10 cellular contexts compared by ENCODE assay signal in genomic region chr17:18442093-18442492, GRCh38. TPM values are rescaled to one million over a fixed set of nuclear protein-coding genes. Genes with fewer than 3 reads are reported as not detected.
DNase-seq lines count a peak whose midpoint lies in the region; ATAC-seq and TF ChIP-seq lines count a peak whose summit lies in the region.
"Not testable (repeated sequence)": the region's sequence is repeated elsewhere in the genome, so short reads cannot be mapped to it uniquely, and the experiment has no call there.
"Had no signal": no experiment of that assay in that cellular context is flagged by ENCODE, and none has a peak within 500 bp of the region (broad histone marks: within the 10 kb centered on the region; RNA-seq: fewer than 3 reads in every experiment).

No MANE protein-coding gene starts in this region.

- BruUV-seq in IMR-90 (replicated peaks; lab: Mats Ljungman, UMichigan), result not testable (repeated sequence)

- H3K4me3 ChIP-seq in AG09309 (ENCODE audit: control insufficient read depth, low read depth, low read length); IMR-90 (ENCODE audit: insufficient read depth, low read depth, low read length); effector memory CD4-positive, alpha-beta T cell (ENCODE audit: insufficient read depth, low read depth, low read length, poor library complexity, severe bottlenecking); gastrocnemius medialis: not testable (repeated sequence)

- not testable (repeated sequence) for H3K4me1 Mint-ChIP-seq in activated CD4-positive, alpha-beta T cell treated with anti-CD3 and anti-CD28 coated beads, Interleukin-2, amount 10 ng/mL, durations not matched to agents 24 days and 14 days; activated T-helper 17 cell treated with anti-CD3 and anti-CD28 coated beads, Interleukin-2, amount 50 U/mL, for 72 hours

- H3K23ac ChIP-seq in IMR-90 (ENCODE audit: low read depth, low read length), result not testable (repeated sequence)

- H3K27me3 ChIP-seq in IMR-90 (ENCODE audit: control insufficient read depth, insufficient read depth, low read length); effector memory CD4-positive, alpha-beta T cell (replicated peaks; ENCODE audit: control insufficient read depth, insufficient read depth, low read length, poor library complexity, severe bottlenecking); gastrocnemius medialis: not testable (repeated sequence)

- not testable (repeated sequence) for H3K14ac ChIP-seq in IMR-90 (replicated peaks; ENCODE audit: low read depth, low read length)

- ATAC-seq in IMR-90 (ENCODE audit: low read depth) (peak; percentile 71), left lobe of liver (peak; percentile 80), gastrocnemius medialis (peak in 1 of 2 donors; percentile 26)
- peak; percentile 42 for ATAC-seq in activated T-helper 17 cell treated with anti-CD3 and anti-CD28 coated beads, Interleukin-2, amount 50 U/mL, for 72 hours (replicated peaks)

- H3K4me3 Mint-ChIP-seq in activated CD4-positive, alpha-beta T cell treated with anti-CD3 and anti-CD28 coated beads, Interleukin-2, amount 10 ng/mL, durations not matched to agents 24 days and 14 days; activated T-helper 17 cell treated with anti-CD3 and anti-CD28 coated beads, Interleukin-2, amount 50 U/mL, for 72 hours: not testable (repeated sequence)

- not testable (repeated sequence) for H3K9me3 ChIP-seq in IMR-90 (ENCODE audit: control insufficient read depth, insufficient read depth, low read length); effector memory CD4-positive, alpha-beta T cell (ENCODE audit: control insufficient read depth, low read length); gastrocnemius medialis

- POLR2A ChIA-PET in IMR-90 (lab: Charles Lee; ENCODE audit: unreplicated experiment), result not testable (repeated sequence)

- WGBS in IMR-90 (ENCODE audit: extremely low coverage in 2 of 2, insufficient read length in 1 of 2), 2 experiments, result no CpG with 5 or more reads among the region's 9 CpGs

- in situ Hi-C loops in IMR-90 (cut with MboI; ENCODE audit: low sequenced_read_pairs); gastrocnemius medialis (cut with MboI; ENCODE audit: low sequenced_read_pairs in 4 of 4): not testable (repeated sequence)

- not testable (repeated sequence) for H3K56ac ChIP-seq in IMR-90 (ENCODE audit: extremely low read depth, insufficient read depth, low read length)

- TF ChIP-seq RAD21 in IMR-90 (IDR thresholded peaks at IDR 0.05; ENCODE audit: low read length), result 0 out of 2 replicates have a peak, but pooled peaks have one; percentile 8

- H3K9me1 ChIP-seq in IMR-90 (ENCODE audit: insufficient read depth, low read length), result not testable (repeated sequence)

- H3K27ac Mint-ChIP-seq in activated CD4-positive, alpha-beta T cell treated with anti-CD3 and anti-CD28 coated beads, Interleukin-2, amount 10 ng/mL, durations not matched to agents 24 days and 14 days; activated T-helper 17 cell treated with anti-CD3 and anti-CD28 coated beads, Interleukin-2, amount 50 U/mL, for 72 hours: not testable (repeated sequence)

- CTCF ChIA-PET in IMR-90 (lab: Yijun Ruan, JAX), result not testable (repeated sequence)

- not testable (repeated sequence) for H3K4ac ChIP-seq in IMR-90 (ENCODE audit: low read depth, low read length)

- intact Hi-C loops in IMR-90 (cut with micrococcal nuclease); activated CD4-positive, alpha-beta T cell treated with anti-CD3 and anti-CD28 coated beads, Interleukin-2, amount 10 ng/mL, durations not matched to agents 24 days and 14 days (cut with micrococcal nuclease); gastrocnemius medialis (cut with DNase I; ENCODE audit: low total_unique reads): not testable (repeated sequence)

- H3K9me3 Mint-ChIP-seq in activated CD4-positive, alpha-beta T cell treated with anti-CD3 and anti-CD28 coated beads, Interleukin-2, amount 10 ng/mL, durations not matched to agents 24 days and 14 days; activated T-helper 17 cell treated with anti-CD3 and anti-CD28 coated beads, Interleukin-2, amount 50 U/mL, for 72 hours: not testable (repeated sequence)

- TF ChIP-seq CTCF in AG09309 (IDR thresholded peaks at IDR 0.05; ENCODE audit: control insufficient read depth, insufficient read depth, low read depth, low read length, missing control alignments) (peak; percentile 18), IMR-90 (conservative IDR thresholded peaks at IDR 0.05; ENCODE audit: low read depth, low read length) (0 out of 2 replicates have a peak, but pooled peaks have one; percentile 12), gastrocnemius medialis (IDR thresholded peaks at IDR 0.05 in 4 of 5, conservative IDR thresholded peaks at IDR 0.05 in 1 of 5) (peak in 2 of 5 experiments; percentile 9 to 47)

- not testable (repeated sequence) for H2AK9ac ChIP-seq in IMR-90 (replicated peaks; ENCODE audit: low read depth, low read length, poor library complexity)

- H3K4me2 ChIP-seq in IMR-90 (ENCODE audit: low read depth, low read length), result not testable (repeated sequence)

- not testable (repeated sequence) for H4K20me1 ChIP-seq in IMR-90 (ENCODE audit: insufficient read depth, low read length)

- H2BK20ac ChIP-seq in IMR-90 (ENCODE audit: low read depth, low read length), result not testable (repeated sequence)

- not testable (repeated sequence) for H2BK15ac ChIP-seq in IMR-90 (ENCODE audit: low read depth, low read length)

- TF ChIP-seq POLR2A in IMR-90 (IDR thresholded peaks at IDR 0.05; ENCODE audit: low read depth, low read length); gastrocnemius medialis (IDR thresholded peaks at IDR 0.05): not testable (repeated sequence)

- not testable (repeated sequence) for H4K91ac ChIP-seq in IMR-90 (ENCODE audit: insufficient read depth, low read depth, low read length)

- H2BK120ac ChIP-seq in IMR-90 (ENCODE audit: low read depth, low read length), result not testable (repeated sequence)

- not testable (repeated sequence) for DNase-seq in AG09309 (ENCODE audit: low read depth); IMR-90
- DNase-seq in activated CD4-positive, alpha-beta T cell treated with anti-CD3 and anti-CD28 coated beads, Interleukin-2, amount 10 ng/mL, durations not matched to agents 24 days and 14 days, result peak; percentile 84
- DNase-seq in effector memory CD4-positive, alpha-beta T cell, result peak in 2 of 3 donors; percentile 14 to 18
- DNase-seq in left lobe of liver (ENCODE audit: low spot score) (peak; percentile 66), gastrocnemius medialis (peak; percentile 5 to 20)
- DNase-seq in stimulated activated CD8-positive, alpha-beta memory T cell treated with anti-CD3 and anti-CD28 coated beads, Interleukin-2, amount 100 ng/mL, for 48 hours (ENCODE audit: low read depth in 2 of 2), result peak; percentile 16 to 43

- H4K5ac ChIP-seq in IMR-90 (ENCODE audit: low read depth, low read length), result not testable (repeated sequence)

- not testable (repeated sequence) for H3K4me1 ChIP-seq in IMR-90 (ENCODE audit: control insufficient read depth, insufficient read depth, low read length); effector memory CD4-positive, alpha-beta T cell (ENCODE audit: control insufficient read depth, insufficient read depth, low read length, poor library complexity, severe bottlenecking); gastrocnemius medialis

- not testable (repeated sequence) for H2AFZ ChIP-seq in IMR-90 (replicated peaks; ENCODE audit: low read length, poor library complexity)

- H3K79me1 ChIP-seq in IMR-90 (ENCODE audit: low read depth in 1 of 2, low read length in 2 of 2), result not testable (repeated sequence)

- not testable (repeated sequence) for H3K27me3 Mint-ChIP-seq in activated CD4-positive, alpha-beta T cell treated with anti-CD3 and anti-CD28 coated beads, Interleukin-2, amount 10 ng/mL, durations not matched to agents 24 days and 14 days; activated T-helper 17 cell treated with anti-CD3 and anti-CD28 coated beads, Interleukin-2, amount 50 U/mL, for 72 hours

- dilution Hi-C loops in IMR-90 (cut with HindIII; ENCODE audit: low sequenced_read_pairs, unreplicated experiment), result not testable (repeated sequence)

- not testable (repeated sequence) for H4K8ac ChIP-seq in IMR-90 (ENCODE audit: low read depth in 2 of 2, low read length in 2 of 2)

- H2BK5ac ChIP-seq in IMR-90 (ENCODE audit: low read depth, low read length, poor library complexity, severe bottlenecking), result not testable (repeated sequence)

- H2AK5ac ChIP-seq in IMR-90 (ENCODE audit: low read depth, low read length), result not testable (repeated sequence)

- not testable (repeated sequence) for H3K18ac ChIP-seq in IMR-90 (ENCODE audit: low read depth, low read length)

- H3K36me3 Mint-ChIP-seq in activated CD4-positive, alpha-beta T cell treated with anti-CD3 and anti-CD28 coated beads, Interleukin-2, amount 10 ng/mL, durations not matched to agents 24 days and 14 days (ENCODE audit: low read depth); activated T-helper 17 cell treated with anti-CD3 and anti-CD28 coated beads, Interleukin-2, amount 50 U/mL, for 72 hours (ENCODE audit: low read depth): not testable (repeated sequence)

- not testable (repeated sequence) for H3K36me3 ChIP-seq in IMR-90 (ENCODE audit: control insufficient read depth, insufficient read depth, low read length); effector memory CD4-positive, alpha-beta T cell (ENCODE audit: control insufficient read depth, insufficient read depth, low read length); gastrocnemius medialis

- not testable (repeated sequence) for H3K27ac ChIP-seq in IMR-90 (ENCODE audit: insufficient read depth, low read length); effector memory CD4-positive, alpha-beta T cell (ENCODE audit: insufficient read depth, low read length, poor library complexity, severe bottlenecking); gastrocnemius medialis

- H3K9ac ChIP-seq in IMR-90 (ENCODE audit: low read depth, low read length), result not testable (repeated sequence)

RNA-seq across cellular contexts. Expression of gene LGALS9C, which starts 34.5 kb away (rescaled TPM):
- not detected in 2 replicates for total RNA-seq in IMR-90 (2012; rRNA removed)
- polyA plus RNA-seq in IMR-90 (2012; rRNA removed), result not detected in 2 replicates
- not detected in 2 replicates for polyA plus RNA-seq in IMR-90 (2012; cell fraction: cytosol; rRNA removed)
- not detected in 2 replicates for polyA plus RNA-seq in IMR-90 (2012; cell fraction: nucleus; rRNA removed; ENCODE audit: low replicate concordance)
- total RNA-seq in activated CD4-positive, alpha-beta T cell treated with anti-CD3 and anti-CD28 coated beads, Interleukin-2, amount 10 ng/mL, durations not matched to agents 24 days and 14 days, result not detected in 2 replicates
- total RNA-seq in activated T-helper 17 cell treated with anti-CD3 and anti-CD28 coated beads, Interleukin-2, amount 50 U/mL, for 72 hours, result under 1 TPM in 1 of 2 donors, not detected in 1; 0.26 TPM
- 0.18 TPM for total RNA-seq in left lobe of liver
- under 1 TPM in 1 of 4 donors, not detected in 3; 0.22 TPM for total RNA-seq in gastrocnemius medialis
- total RNA-seq: dermis microvascular lymphatic vessel endothelial cell had no signal
- polyA plus RNA-seq: naive thymus-derived CD4-positive, alpha-beta T cell had no signal
